Comparison of ENCODE assay signal across 12 cellular contexts in the genomic region with DNA sequence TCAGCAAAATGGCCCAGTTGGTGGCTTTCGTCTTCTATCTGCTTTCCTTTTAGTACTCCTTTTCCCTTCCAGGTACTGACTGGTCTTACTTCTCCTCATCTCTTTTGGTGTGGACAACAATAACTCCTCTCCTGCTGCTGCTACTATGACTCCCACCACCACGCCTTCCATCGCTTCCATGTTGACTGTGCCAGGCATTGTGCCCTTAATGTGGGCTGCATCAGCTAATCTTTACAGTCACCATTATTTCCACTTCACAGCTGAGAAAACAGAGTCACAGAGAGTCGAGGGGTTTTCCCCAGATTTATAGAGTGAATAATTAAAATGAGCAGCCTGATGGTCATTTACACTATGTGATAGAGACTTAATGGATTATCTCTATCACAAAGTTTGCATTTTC.
DNase-seq lines count a peak whose midpoint lies in the region; ATAC-seq and TF ChIP-seq lines count a peak whose summit lies in the region.
"Had no signal": no experiment of that assay in that cellular context is flagged by ENCODE, and none has a peak within 500 bp of the region (broad histone marks: within the 10 kb centered on the region; RNA-seq: fewer than 3 reads in every experiment).

No MANE protein-coding gene starts in this region.

- H3K4me3 Mint-ChIP-seq in activated naive CD8-positive, alpha-beta T cell, result no peak overlapping the region
- no peak overlapping the region for H3K4me3 Mint-ChIP-seq in stimulated activated naive B cell treated with anti-CD40 and anti-IgM and Interleukin-4, amounts not matched to agents 10 μg/mL and 1 μg/mL and 100 μg/mL, for 72 hours
- H3K4me3 Mint-ChIP-seq in type B pancreatic cell, result no peak overlapping the region
- H3K4me3 Mint-ChIP-seq: CD4-positive, alpha-beta T cell; HFFc6 had no signal

- no peak for TF ChIP-seq CTCF in type B pancreatic cell (conservative IDR thresholded peaks at IDR 0.05)

- DNase-seq in activated CD4-positive, CD25-positive, alpha-beta regulatory T cell treated with anti-CD3 and anti-CD28 coated beads, Interleukin-2, amount 50 U/mL, for 72 hours, result no peak
- DNase-seq in stimulated activated CD4-positive, alpha-beta T cell treated with anti-CD3 and anti-CD28 coated beads, Interleukin-1b, Interleukin-23, amount 100 ng/mL, for 48 hours, result peak; percentile 9
- DNase-seq in stimulated activated CD4-positive, alpha-beta T cell treated with anti-CD3 and anti-CD28 coated beads, Interleukin-12 subunit alpha, Interleukin-12 subunit beta, amount 100 ng/mL, for 4 hours, result no peak
- DNase-seq in stimulated activated naive B cell treated with anti-CD40 and anti-IgM and Interleukin-4, amounts not matched to agents 10 μg/mL and 1 μg/mL and 100 μg/mL, for 72 hours, result no peak
- DNase-seq in SW 1271 (lab: John Stamatoyannopoulos, UW) (no peak), type B pancreatic cell (ENCODE audit: extremely low spot score, unreplicated experiment) (no peak)
- DNase-seq: COR-L47, DMS79, HFFc6 had no signal

- no peaks in the 10 kb centered on the region for H3K36me3 Mint-ChIP-seq in activated naive CD8-positive, alpha-beta T cell
- no peaks in the 10 kb centered on the region for H3K36me3 Mint-ChIP-seq in stimulated activated naive B cell treated with anti-CD40 and anti-IgM and Interleukin-4, amounts not matched to agents 10 μg/mL and 1 μg/mL and 100 μg/mL, for 72 hours
- H3K36me3 Mint-ChIP-seq in type B pancreatic cell, result no peaks in the 10 kb centered on the region

- peak; percentile 32 to 48 for ATAC-seq in activated CD4-positive, CD25-positive, alpha-beta regulatory T cell treated with anti-CD3 and anti-CD28 coated beads, Interleukin-2, amount 50 U/mL, for 24 hours
- peak; percentile 35 to 41 for ATAC-seq in stimulated activated naive B cell treated with anti-CD40 and anti-IgM and Interleukin-4, amounts not matched to agents 10 μg/mL and 1 μg/mL and 100 μg/mL, for 72 hours (replicated peaks)

- H3K27ac Mint-ChIP-seq in activated naive CD8-positive, alpha-beta T cell, result peak overlapping the region; percentile 61
- H3K27ac Mint-ChIP-seq in stimulated activated naive B cell treated with anti-CD40 and anti-IgM and Interleukin-4, amounts not matched to agents 10 μg/mL and 1 μg/mL and 100 μg/mL, for 72 hours, result no peak overlapping the region
- H3K27ac Mint-ChIP-seq in type B pancreatic cell, result no peak overlapping the region
- H3K27ac Mint-ChIP-seq: CD4-positive, alpha-beta T cell; HFFc6 had no signal

- H3K9me3 Mint-ChIP-seq in activated naive CD8-positive, alpha-beta T cell (ENCODE audit: low read depth), result no peaks in the 10 kb centered on the region
- H3K9me3 Mint-ChIP-seq in stimulated activated naive B cell treated with anti-CD40 and anti-IgM and Interleukin-4, amounts not matched to agents 10 μg/mL and 1 μg/mL and 100 μg/mL, for 72 hours, result no peaks in the 10 kb centered on the region
- no peaks in the 10 kb centered on the region for H3K9me3 Mint-ChIP-seq in type B pancreatic cell
- H3K9me3 Mint-ChIP-seq: CD4-positive, alpha-beta T cell; HFFc6 had no signal

- peaks cover 6% of the 10 kb centered on the region for H3K27me3 Mint-ChIP-seq in activated naive CD8-positive, alpha-beta T cell
- H3K27me3 Mint-ChIP-seq in stimulated activated naive B cell treated with anti-CD40 and anti-IgM and Interleukin-4, amounts not matched to agents 10 μg/mL and 1 μg/mL and 100 μg/mL, for 72 hours, result peaks cover 4 to 10% of the 10 kb centered on the region in 2 donors
- H3K27me3 Mint-ChIP-seq in type B pancreatic cell, result peaks cover 8% of the 10 kb centered on the region
- H3K27me3 Mint-ChIP-seq: CD4-positive, alpha-beta T cell had no signal

- peaks cover 9% of the 10 kb centered on the region for H3K4me1 Mint-ChIP-seq in activated naive CD8-positive, alpha-beta T cell (ENCODE audit: low read depth)
- H3K4me1 Mint-ChIP-seq in stimulated activated naive B cell treated with anti-CD40 and anti-IgM and Interleukin-4, amounts not matched to agents 10 μg/mL and 1 μg/mL and 100 μg/mL, for 72 hours, result peaks cover 0 to 6% of the 10 kb centered on the region in 2 donors
- peaks cover 27% of the 10 kb centered on the region for H3K4me1 Mint-ChIP-seq in type B pancreatic cell (ENCODE audit: unreplicated experiment)
